ENCODE assay signal across 1 cellular context in the genomic region with DNA sequence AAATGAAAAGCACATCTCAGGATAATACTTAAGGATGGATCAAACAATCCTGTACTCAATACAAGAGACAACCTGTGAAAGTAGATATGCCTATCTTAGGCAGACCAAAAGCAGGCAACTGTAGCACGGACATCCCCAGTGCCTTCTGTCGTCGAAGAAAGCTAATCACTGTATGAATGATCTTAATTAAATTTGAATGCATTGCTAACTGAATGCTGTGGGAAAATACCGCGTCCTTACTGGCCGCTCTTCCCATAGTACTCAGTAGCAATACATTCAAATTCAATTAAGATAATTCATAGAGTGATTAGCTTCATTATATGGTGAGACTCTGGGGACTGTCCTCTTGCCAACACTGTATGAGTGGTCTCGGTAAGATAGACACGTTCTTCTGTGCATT.
TF ChIP-seq lines count a peak whose summit lies in the region.

No MANE protein-coding gene starts in this region.

TF ChIP-seq in HepG2, 621 proteins besides CTCF, POLR2A, EP300 and RAD21 (continued from another document):
- TF ChIP-seq ZNF446 (CRISPR knock-in tag; IDR thresholded peaks at IDR 0.05), result no peak
- no peak for TF ChIP-seq NFYB (CRISPR knock-in tag; IDR thresholded peaks at IDR 0.05)
- TF ChIP-seq, protein P1, sequence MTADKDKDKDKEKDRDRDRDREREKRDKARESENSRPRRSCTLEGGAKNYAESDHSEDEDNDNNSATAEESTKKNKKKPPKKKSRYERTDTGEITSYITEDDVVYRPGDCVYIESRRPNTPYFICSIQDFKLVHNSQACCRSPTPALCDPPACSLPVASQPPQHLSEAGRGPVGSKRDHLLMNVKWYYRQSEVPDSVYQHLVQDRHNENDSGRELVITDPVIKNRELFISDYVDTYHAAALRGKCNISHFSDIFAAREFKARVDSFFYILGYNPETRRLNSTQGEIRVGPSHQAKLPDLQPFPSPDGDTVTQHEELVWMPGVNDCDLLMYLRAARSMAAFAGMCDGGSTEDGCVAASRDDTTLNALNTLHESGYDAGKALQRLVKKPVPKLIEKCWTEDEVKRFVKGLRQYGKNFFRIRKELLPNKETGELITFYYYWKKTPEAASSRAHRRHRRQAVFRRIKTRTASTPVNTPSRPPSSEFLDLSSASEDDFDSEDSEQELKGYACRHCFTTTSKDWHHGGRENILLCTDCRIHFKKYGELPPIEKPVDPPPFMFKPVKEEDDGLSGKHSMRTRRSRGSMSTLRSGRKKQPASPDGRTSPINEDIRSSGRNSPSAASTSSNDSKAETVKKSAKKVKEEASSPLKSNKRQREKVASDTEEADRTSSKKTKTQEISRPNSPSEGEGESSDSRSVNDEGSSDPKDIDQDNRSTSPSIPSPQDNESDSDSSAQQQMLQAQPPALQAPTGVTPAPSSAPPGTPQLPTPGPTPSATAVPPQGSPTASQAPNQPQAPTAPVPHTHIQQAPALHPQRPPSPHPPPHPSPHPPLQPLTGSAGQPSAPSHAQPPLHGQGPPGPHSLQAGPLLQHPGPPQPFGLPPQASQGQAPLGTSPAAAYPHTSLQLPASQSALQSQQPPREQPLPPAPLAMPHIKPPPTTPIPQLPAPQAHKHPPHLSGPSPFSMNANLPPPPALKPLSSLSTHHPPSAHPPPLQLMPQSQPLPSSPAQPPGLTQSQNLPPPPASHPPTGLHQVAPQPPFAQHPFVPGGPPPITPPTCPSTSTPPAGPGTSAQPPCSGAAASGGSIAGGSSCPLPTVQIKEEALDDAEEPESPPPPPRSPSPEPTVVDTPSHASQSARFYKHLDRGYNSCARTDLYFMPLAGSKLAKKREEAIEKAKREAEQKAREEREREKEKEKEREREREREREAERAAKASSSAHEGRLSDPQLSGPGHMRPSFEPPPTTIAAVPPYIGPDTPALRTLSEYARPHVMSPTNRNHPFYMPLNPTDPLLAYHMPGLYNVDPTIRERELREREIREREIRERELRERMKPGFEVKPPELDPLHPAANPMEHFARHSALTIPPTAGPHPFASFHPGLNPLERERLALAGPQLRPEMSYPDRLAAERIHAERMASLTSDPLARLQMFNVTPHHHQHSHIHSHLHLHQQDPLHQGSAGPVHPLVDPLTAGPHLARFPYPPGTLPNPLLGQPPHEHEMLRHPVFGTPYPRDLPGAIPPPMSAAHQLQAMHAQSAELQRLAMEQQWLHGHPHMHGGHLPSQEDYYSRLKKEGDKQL (CRISPR knock-in tag; IDR thresholded peaks at IDR 0.05; ENCODE audit: low read depth), result no peak
- no peak for TF ChIP-seq PAF1 (CRISPR knock-in tag; IDR thresholded peaks at IDR 0.05)
- no peak for TF ChIP-seq NR1H2 (CRISPR knock-in tag; IDR thresholded peaks at IDR 0.05; ENCODE audit: borderline replicate concordance, low read depth)
- TF ChIP-seq ARNT (IDR thresholded peaks at IDR 0.05), result no peak
- TF ChIP-seq, protein P2, sequence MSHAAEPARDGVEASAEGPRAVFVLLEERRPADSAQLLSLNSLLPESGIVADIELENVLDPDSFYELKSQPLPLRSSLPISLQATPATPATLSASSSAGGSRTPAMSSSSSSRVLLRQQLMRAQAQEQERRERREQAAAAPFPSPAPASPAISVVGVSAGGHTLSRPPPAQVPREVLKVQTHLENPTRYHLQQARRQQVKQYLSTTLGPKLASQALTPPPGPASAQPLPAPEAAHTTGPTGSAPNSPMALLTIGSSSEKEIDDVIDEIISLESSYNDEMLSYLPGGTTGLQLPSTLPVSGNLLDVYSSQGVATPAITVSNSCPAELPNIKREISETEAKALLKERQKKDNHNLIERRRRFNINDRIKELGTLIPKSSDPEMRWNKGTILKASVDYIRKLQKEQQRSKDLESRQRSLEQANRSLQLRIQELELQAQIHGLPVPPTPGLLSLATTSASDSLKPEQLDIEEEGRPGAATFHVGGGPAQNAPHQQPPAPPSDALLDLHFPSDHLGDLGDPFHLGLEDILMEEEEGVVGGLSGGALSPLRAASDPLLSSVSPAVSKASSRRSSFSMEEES (CRISPR knock-in tag; IDR thresholded peaks at IDR 0.05), result no peak
- TF ChIP-seq RORA (CRISPR knock-in tag; IDR thresholded peaks at IDR 0.05), result no peak
- TF ChIP-seq ZNF674 (CRISPR knock-in tag; IDR thresholded peaks at IDR 0.05; ENCODE audit: low read depth), result no peak
- TF ChIP-seq ETV5 (CRISPR knock-in tag; IDR thresholded peaks at IDR 0.05; ENCODE audit: borderline replicate concordance), result no peak
